24 cellular contexts compared by ENCODE assay signal in the genomic region with DNA sequence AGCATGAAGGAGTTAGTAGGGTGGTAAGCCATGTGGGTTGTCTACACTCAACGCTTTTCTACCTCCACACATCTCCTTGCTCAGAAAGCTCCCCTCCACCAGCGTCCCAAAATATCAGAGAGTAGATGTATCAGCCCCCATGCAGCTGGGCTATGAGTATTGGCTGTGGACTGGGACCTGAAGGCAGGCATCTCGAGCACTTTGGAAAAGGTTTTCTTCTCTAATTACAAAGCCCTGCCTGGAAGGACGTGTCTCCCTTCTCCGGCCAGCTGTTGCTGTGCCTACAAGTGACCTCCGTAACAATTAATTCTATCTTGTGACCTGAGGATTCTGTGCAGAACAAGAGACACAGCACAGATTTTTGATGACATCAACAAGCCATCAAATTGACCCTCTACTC.
"Had no signal": no experiment of that assay in that cellular context is flagged by ENCODE, and none has a peak within 500 bp of the region (broad histone marks: within the 10 kb centered on the region; RNA-seq: fewer than 3 reads in every experiment).

No MANE protein-coding gene starts in this region.

- H3K4me3 ChIP-seq: cardiac muscle cell, left ventricle myocardium inferior, pancreas, skin epidermis, testis, vagina had no signal

- H3K4me1 ChIP-seq: left ventricle myocardium inferior, pancreas, vagina had no signal

- H3K4me1 Mint-ChIP-seq: stimulated activated effector memory CD8-positive, alpha-beta T cell treated with anti-CD3 and anti-CD28 coated beads, Interleukin-12 subunit alpha, Interleukin-12 subunit beta, amount 100 ng/mL, for 72 hours had no signal

- H3K4me3 Mint-ChIP-seq: activated T-cell treated with anti-CD3 and anti-CD28 coated beads, Interleukin-2, amount 50 U/mL, for 4 hours; immature natural killer cell; natural killer cell treated with Interleukin-12 subunit alpha and Interleukin-12 subunit beta and Interleukin-15 and Interleukin-18, amount 100 ng/mL, for 72 hours; stimulated activated effector memory CD8-positive, alpha-beta T cell treated with anti-CD3 and anti-CD28 coated beads, Interleukin-12 subunit alpha, Interleukin-12 subunit beta, amount 100 ng/mL, for 72 hours; type B pancreatic cell had no signal

- H3K9me3 Mint-ChIP-seq: immature natural killer cell; stimulated activated effector memory CD8-positive, alpha-beta T cell treated with anti-CD3 and anti-CD28 coated beads, Interleukin-12 subunit alpha, Interleukin-12 subunit beta, amount 100 ng/mL, for 72 hours had no signal

- H3K9me3 ChIP-seq: left ventricle myocardium inferior, pancreas, testis, vagina had no signal

- ATAC-seq: natural killer cell treated with Interleukin-12 subunit alpha and Interleukin-12 subunit beta and Interleukin-15 and Interleukin-18, amount 100 ng/mL, for 72 hours; stimulated activated effector memory CD8-positive, alpha-beta T cell treated with anti-CD3 and anti-CD28 coated beads, Interleukin-12 subunit alpha, Interleukin-12 subunit beta, amount 100 ng/mL, for 72 hours had no signal

- H3K27ac Mint-ChIP-seq: immature natural killer cell; natural killer cell treated with Interleukin-12 subunit alpha and Interleukin-12 subunit beta and Interleukin-15 and Interleukin-18, amount 100 ng/mL, for 72 hours; stimulated activated effector memory CD8-positive, alpha-beta T cell treated with anti-CD3 and anti-CD28 coated beads, Interleukin-12 subunit alpha, Interleukin-12 subunit beta, amount 100 ng/mL, for 72 hours; type B pancreatic cell had no signal

- H3K27me3 ChIP-seq: neutrophil, pancreas, testis, vagina had no signal

- H3K27ac ChIP-seq: cardiac muscle cell, left ventricle myocardium inferior, neutrophil, pancreas, testis, vagina, VCaP had no signal

- FAIRE-seq: endometrium, pancreas had no signal

- DNase-seq: activated CD4-positive, alpha-beta T cell treated with anti-CD3 and anti-CD28 coated beads for 1 hour; activated CD4-positive, alpha-beta T cell treated with anti-CD3 and anti-CD28 coated beads, Interleukin-2, amount 50 U/mL, for 4 hours; activated CD8-positive, alpha-beta memory T cell treated with anti-CD3 and anti-CD28 coated beads for 24 hours; activated CD8-positive, alpha-beta memory T cell treated with anti-CD3 and anti-CD28 coated beads, Interleukin-2, amount 50 U/mL, for 4 hours; activated naive CD4-positive, alpha-beta T cell treated with Interleukin-2 at 50 U/mL for 16 hours; activated T-cell treated with anti-CD3 and anti-CD28 coated beads, Interleukin-2, amount 50 U/mL, for 4 hours; amygdala; effector CD4-positive, alpha-beta T cell; immature natural killer cell; left ventricle myocardium inferior; midbrain; pancreas; right cardiac atrium; stimulated activated CD4-positive, alpha-beta T cell treated with anti-CD3 and anti-CD28 coated beads, Interleukin-2, amount 100 ng/mL, for 24 hours; testis had no signal

- H3K36me3 ChIP-seq: cardiac muscle cell, left ventricle myocardium inferior, neutrophil, pancreas, vagina had no signal

- H3K36me3 Mint-ChIP-seq: stimulated activated effector memory CD8-positive, alpha-beta T cell treated with anti-CD3 and anti-CD28 coated beads, Interleukin-12 subunit alpha, Interleukin-12 subunit beta, amount 100 ng/mL, for 72 hours; type B pancreatic cell had no signal
